8 cellular contexts compared by ENCODE assay signal in the genomic region with DNA sequence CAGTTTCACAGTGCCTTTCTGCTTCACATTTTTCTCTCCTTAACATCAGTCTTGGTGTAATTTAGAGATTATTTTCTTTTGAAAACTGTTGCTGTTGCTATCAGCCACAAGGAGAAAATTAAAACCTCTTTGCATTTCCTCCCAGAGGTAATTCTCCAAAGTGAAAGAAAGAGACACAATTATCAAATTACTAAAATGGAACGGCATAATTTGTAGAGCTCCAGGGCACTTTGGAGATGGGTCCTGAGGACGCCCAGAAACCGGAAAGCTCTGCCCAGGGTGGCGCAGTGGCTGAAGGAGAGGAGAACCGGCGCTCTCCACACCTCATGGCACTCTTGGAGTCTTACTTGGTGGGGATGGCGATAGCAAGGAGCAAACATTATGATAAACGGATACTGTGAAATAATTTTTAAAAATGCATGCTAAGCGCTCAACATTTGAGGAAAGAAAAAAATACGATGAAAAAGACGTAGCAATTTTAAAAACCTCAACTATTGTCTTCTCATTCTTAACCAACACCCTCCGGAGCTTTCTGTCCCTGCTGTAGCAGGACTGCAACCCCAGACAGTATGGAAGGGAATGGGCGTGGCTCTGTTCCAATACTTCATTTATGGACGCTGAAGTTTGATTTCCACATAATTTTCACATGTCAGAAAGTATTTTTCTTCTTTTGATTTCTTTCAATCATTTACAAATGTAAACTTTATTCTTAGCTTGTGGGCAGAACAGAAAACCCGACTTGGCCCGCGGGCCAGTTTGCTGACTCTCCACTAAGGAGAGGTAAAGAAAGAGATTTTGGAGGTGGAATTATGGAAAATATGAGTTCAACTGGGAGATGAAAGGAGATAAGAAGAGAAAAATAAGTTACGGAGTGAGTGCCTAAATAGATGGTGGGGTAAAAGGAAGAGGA. TPM values are rescaled to one million over a fixed set of nuclear protein-coding genes. Genes with fewer than 3 reads are reported as not detected.
DNase-seq lines count a peak whose midpoint lies in the region; ATAC-seq, FAIRE-seq and TF ChIP-seq lines count a peak whose summit lies in the region.

No MANE protein-coding gene starts in this region.

- POLR2A ChIA-PET in GM12878 (lab: Charles Lee), result no interaction called here

- H3K36me3 ChIP-seq in GM12878 (ENCODE audit: control insufficient read depth in 2 of 2, insufficient read depth in 2 of 2, low read length in 1 of 2), result no peaks in the 10 kb centered on the region

- 45% methylated on average over 18 of the region's 18 CpGs for WGBS in GM12878 (ENCODE audit: insufficient coverage, insufficient replicate concordance, low lambda C conversion rate, missing lambda C conversion rate)

- no peak for TF ChIP-seq EP300 in GM12878 (IDR thresholded peaks at IDR 0.05; ENCODE audit: borderline replicate concordance in 1 of 2, control insufficient read depth in 1 of 2, low read depth in 2 of 2, low read length in 2 of 2)

- TF ChIP-seq RAD21 in GM12878 (IDR thresholded peaks at IDR 0.05; ENCODE audit: insufficient read depth, low read depth, low read length), result no peak

- H3K9me3 ChIP-seq in GM12878 (replicated peaks; ENCODE audit: control insufficient read depth, insufficient read depth, low read length), result no peaks in the 10 kb centered on the region

- H4K20me1 ChIP-seq in GM12878 (ENCODE audit: control insufficient read depth, insufficient read depth), result no peaks in the 10 kb centered on the region

- FAIRE-seq in GM12878 (lab: Jason Lieb, UNC), result no peak
- FAIRE-seq in frontal cortex (lab: Jason Lieb, UNC), result no peak

- H3K27me3 ChIP-seq in GM12878 (replicated peaks in 1 of 2; ENCODE audit: control insufficient read depth in 2 of 2, insufficient read depth in 2 of 2, low read length in 1 of 2) (no peaks in the 10 kb centered on the region; a peak in 1 of 4 replicates), layer of hippocampus (ENCODE audit: control insufficient read depth, insufficient read depth, low read length) (peaks cover 2% of the 10 kb centered on the region)

- H3K27ac ChIP-seq in GM12878 (ENCODE audit: control insufficient read depth, insufficient read depth), result peak overlapping the region; percentile 46
- H3K27ac ChIP-seq in layer of hippocampus (ENCODE audit: low read depth, low read length), result peak overlapping the region; percentile 74
- H3K27ac ChIP-seq in temporal lobe (ENCODE audit: low read depth, low read length), result peak overlapping the region; percentile 21

- in situ Hi-C loops in GM12878 (cut with MboI), result no loop called here

- RAD21 ChIA-PET in GM12878 (lab: Charles Lee; ENCODE audit: unreplicated experiment), result no interaction called here

- peak overlapping the region; percentile 79 for H3K4me2 ChIP-seq in GM12878 (ENCODE audit: control insufficient read depth, insufficient read depth)

- H3K4me1 ChIP-seq in GM12878 (ENCODE audit: control insufficient read depth, insufficient read depth, low read length), result peaks cover 16% of the 10 kb centered on the region

- SMC1A ChIA-PET in GM12878 (lab: Charles Lee; ENCODE audit: uncharacterized antibody, unreplicated experiment), result interaction anchor here (0.7 to 1.7 kb wide), 4 partner anchors 22 to 1467 kb away, joined by 3 to 4 read pairs (median 4); no protein-coding TSS in a partner anchor

- TF ChIP-seq POLR2A in GM12878 (IDR thresholded peaks at IDR 0.05; ENCODE audit: low read depth, low read length), result no peak

- TF ChIP-seq CTCF in GM12875 (IDR thresholded peaks at IDR 0.05; ENCODE audit: borderline replicate concordance, insufficient read depth, low read depth, low read length), result no peak
- no peak for TF ChIP-seq CTCF in GM12878 (IDR thresholded peaks at IDR 0.05 in 2 of 3, conservative IDR thresholded peaks at IDR 0.05 in 1 of 3; ENCODE audit: control insufficient read depth in 2 of 3, extremely low read depth in 1 of 3, insufficient read depth in 1 of 3, low read depth in 3 of 3, low read length in 3 of 3)

- H3K4me3 ChIP-seq in GM12875 (ENCODE audit: low read depth, low read length), result peak overlapping the region; percentile 48
- peak overlapping the region; percentile 69 for H3K4me3 ChIP-seq in GM12878

- DNase-seq in NCI-H69 (lab: John Stamatoyannopoulos, UW) (peak; percentile 59), GM12878 (ENCODE audit: low read depth, low spot score) (no peak), frontal cortex (ENCODE audit: low spot score in 2 of 2) (no peak)

- no TSS peak for BruUV-seq in GM12878 (replicated peaks; lab: Mats Ljungman, UMichigan)

- peak overlapping the region; percentile 87 for H2AFZ ChIP-seq in GM12878 (ENCODE audit: control insufficient read depth, low read depth, low read length)

- ATAC-seq in GM12878, result peak; percentile 8; the same call in 2 of the 3 replicates
- ATAC-seq in GM21717 (IDR thresholded peaks at IDR 0.05; ENCODE audit: unreplicated experiment), result no peak
- no peak for ATAC-seq in activated CD4-positive, CD25-positive, alpha-beta regulatory T cell treated with anti-CD3 and anti-CD28 coated beads, Interleukin-2, amount 50 U/mL, for 24 hours

- CTCF ChIA-PET in GM12878 (lab: Yijun Ruan, JAX), result interaction anchor here (1.0 to 4.2 kb wide), 7 partner anchors 11 to 423 kb away, joined by 3 to 40 read pairs (median 4); no protein-coding TSS in a partner anchor

- H3K79me2 ChIP-seq in GM12878 (ENCODE audit: control insufficient read depth, insufficient read depth, low read length), result no peaks in the 10 kb centered on the region

- peak overlapping the region; percentile 49; the same call in 1 of the 2 replicates for H3K9ac ChIP-seq in GM12878 (ENCODE audit: control insufficient read depth, insufficient read depth, low read length)

- intact Hi-C loops in GM12878 (cut with micrococcal nuclease; ENCODE audit: unreplicated experiment), result no loop called here

TF ChIP-seq in GM12878, 131 proteins besides CTCF, POLR2A, EP300 and RAD21 (continues in another document):
- TF ChIP-seq BMI1 (IDR thresholded peaks at IDR 0.05; ENCODE audit: borderline replicate concordance), result no peak

RNA-seq across cellular contexts. Expression of gene S100A11, which starts 1.1 kb away (rescaled TPM):
- not detected in 2 replicates for total RNA-seq in GM12878 (2013; cell fraction: nucleolus; rRNA removed)
- total RNA-seq in GM12878 (2014; rRNA removed), result 31.6 and 33.6 TPM in 2 replicates
- total RNA-seq in GM12878 (2014; rRNA removed; fragmentation: Illumina TruSeq; extraction: Trizol), result 23.7 and 30.0 TPM in 2 replicates
- 27.9 and 29.1 TPM in 2 replicates for total RNA-seq in GM12878 (2021)
- 33.7 TPM for polyA plus RNA-seq in GM12878 (2011; ENCODE audit: low read depth)
- 8.3 and 9.0 TPM in 2 replicates for polyA plus RNA-seq in GM12878 (2011; rRNA removed)
- 13.7 and 14.2 TPM in 2 replicates for polyA plus RNA-seq in GM12878 (2011; cell fraction: cytosol; rRNA removed)
- 2.3 and 2.9 TPM in 2 replicates for polyA plus RNA-seq in GM12878 (2011; cell fraction: nucleus; rRNA removed)
- 17.6 and 26.8 TPM in 2 replicates for polyA plus RNA-seq in GM12878 (2012)
- 58.6 and 76.9 TPM in 2 replicates for polyA plus RNA-seq in GM12878 (2014; fragmentation: Illumina TruSeq; extraction: Trizol)
- 100 to 1,000 TPM in 1 of 2 experiments, 10 to 100 TPM in 1; 98.4 to 134 TPM for polyA plus RNA-seq in GM12878 (2014; fragmentation: Nextera tagmentation; extraction: Ambion mirVana)
- 49.1 and 49.6 TPM in 2 replicates for polyA plus RNA-seq in GM12878 (2014; rRNA removed)
- polyA plus RNA-seq in GM12878 (2016; fragmentation: Nextera tagmentation; extraction: Ambion mirVana), result 10 to 100 TPM; 76.2 to 85.8 TPM
- 3.6 and 7.2 TPM in 2 replicates for polyA minus RNA-seq in GM12878 (2011; rRNA and poly(A)+ RNA removed)
- polyA minus RNA-seq in GM12878 (2011; cell fraction: cytosol; rRNA and poly(A)+ RNA removed), result 11.3 and 12.4 TPM in 2 replicates
- polyA minus RNA-seq in GM12878 (2011; cell fraction: nucleus; rRNA and poly(A)+ RNA removed), result 1.9 and 3.3 TPM in 2 replicates
- total RNA-seq in temporal lobe, result 1.2 TPM
- 1.6 TPM for total RNA-seq in frontal cortex

RNA-seq across cellular contexts. Expression of gene S100A10, which starts 42.0 kb away (rescaled TPM):
- not detected in 2 replicates for total RNA-seq in GM12878 (2013; cell fraction: nucleolus; rRNA removed)
- total RNA-seq in GM12878 (2014; rRNA removed) (0.56 TPM in 1 of 2 replicates, not detected in the other), GM12878 (2014; rRNA removed; fragmentation: Illumina TruSeq; extraction: Trizol) (not detected in 2 replicates), GM12878 (2021) (1.6 and 2.8 TPM in 2 replicates), temporal lobe (3.9 TPM), frontal cortex (2.4 TPM)
- polyA plus RNA-seq in GM12878 (2011; ENCODE audit: low read depth), result 6.1 TPM
- polyA plus RNA-seq in GM12878 (2011; rRNA removed) (0.16 and 0.20 TPM in 2 replicates), GM12878 (2014; fragmentation: Illumina TruSeq; extraction: Trizol) (not detected in 2 replicates), GM12878 (2014; fragmentation: Nextera tagmentation; extraction: Ambion mirVana) (under 1 TPM; 0.18 to 0.50 TPM), GM12878 (2014; rRNA removed) (0.65 TPM in 1 of 2 replicates, not detected in the other), GM12878 (2016; fragmentation: Nextera tagmentation; extraction: Ambion mirVana) (1 to 10 TPM; 1.6 to 2.1 TPM)
- polyA plus RNA-seq in GM12878 (2011; cell fraction: cytosol; rRNA removed), result 0.12 and 0.28 TPM in 2 replicates
- not detected in 2 replicates for polyA plus RNA-seq in GM12878 (2011; cell fraction: nucleus; rRNA removed)
- 3.3 and 3.5 TPM in 2 replicates for polyA plus RNA-seq in GM12878 (2012)
- not detected in 2 replicates for polyA minus RNA-seq in GM12878 (2011; rRNA and poly(A)+ RNA removed)
- 3.8 and 4.9 TPM in 2 replicates for polyA minus RNA-seq in GM12878 (2011; cell fraction: cytosol; rRNA and poly(A)+ RNA removed)
- 0.24 and 0.96 TPM in 2 replicates for polyA minus RNA-seq in GM12878 (2011; cell fraction: nucleus; rRNA and poly(A)+ RNA removed)

RNA-seq across cellular contexts. Expression of gene TCHHL1, which starts 53.2 kb away (rescaled TPM):
- not detected in 2 replicates for total RNA-seq in GM12878 (2013; cell fraction: nucleolus; rRNA removed)
- not detected in 2 replicates for total RNA-seq in GM12878 (2014; rRNA removed)
- not detected in 2 replicates for total RNA-seq in GM12878 (2014; rRNA removed; fragmentation: Illumina TruSeq; extraction: Trizol)
- not detected in 2 replicates for total RNA-seq in GM12878 (2021)
- polyA plus RNA-seq in GM12878 (2011; ENCODE audit: low read depth), result not detected
- not detected in 2 replicates for polyA plus RNA-seq in GM12878 (2011; rRNA removed)
- not detected in 2 replicates for polyA plus RNA-seq in GM12878 (2011; cell fraction: cytosol; rRNA removed)
- not detected in 2 replicates for polyA plus RNA-seq in GM12878 (2011; cell fraction: nucleus; rRNA removed)
- polyA plus RNA-seq in GM12878 (2012), result not detected in 2 replicates
- polyA plus RNA-seq in GM12878 (2014; fragmentation: Illumina TruSeq; extraction: Trizol), result not detected in 2 replicates
- not detected for polyA plus RNA-seq in GM12878 (2014; fragmentation: Nextera tagmentation; extraction: Ambion mirVana)
- not detected in 2 replicates for polyA plus RNA-seq in GM12878 (2014; rRNA removed)
- polyA plus RNA-seq in GM12878 (2016; fragmentation: Nextera tagmentation; extraction: Ambion mirVana), result not detected
- not detected in 2 replicates for polyA minus RNA-seq in GM12878 (2011; rRNA and poly(A)+ RNA removed)
- polyA minus RNA-seq in GM12878 (2011; cell fraction: cytosol; rRNA and poly(A)+ RNA removed), result not detected in 2 replicates
- not detected in 2 replicates for polyA minus RNA-seq in GM12878 (2011; cell fraction: nucleus; rRNA and poly(A)+ RNA removed)
- total RNA-seq in temporal lobe, result not detected
- not detected for total RNA-seq in frontal cortex

Comparison
In these comparisons a context has a peak if more than half of its experiments do, and no peak if none do; other contexts are left out.
1. H3K27ac ChIP-seq: peak in every context shown above with its lines; median percentile 74 in layer of hippocampus; 46 in GM12878; 21 in temporal lobe.